ENCODE assay signal across 17 cellular contexts in genomic region chr18:33264566-33264965, GRCh38.
DNase-seq lines count a peak whose midpoint lies in the region.
"Had no signal": no experiment of that assay in that cellular context is flagged by ENCODE, and none has a peak within 500 bp of the region (broad histone marks: within the 10 kb centered on the region; RNA-seq: fewer than 3 reads in every experiment).

No MANE protein-coding gene starts in this region.

- H3K9me3 Mint-ChIP-seq in T-helper 2 cell treated with Interferon-gamma antibody and Interleukin-4, amounts not matched to agents 5 μg/mL and 100 μg/mL, for 36 hours: peaks cover 10% of the 10 kb centered on the region
- H3K9me3 Mint-ChIP-seq: GM23338 had no signal

- no peaks in the 10 kb centered on the region for H3K27me3 ChIP-seq in neuron (ENCODE audit: insufficient read depth, low read length)

- no peaks in the 10 kb centered on the region for H3K9me3 ChIP-seq in neuron (ENCODE audit: low read length)

- peak overlapping the region; percentile 8 for H2AFZ ChIP-seq in neuron (ENCODE audit: low read depth, low read length)
- H2AFZ ChIP-seq: GM23338 had no signal

- H3K4me3 Mint-ChIP-seq in T-helper 2 cell treated with Interferon-gamma antibody and Interleukin-4, amounts not matched to agents 5 μg/mL and 100 μg/mL, for 36 hours: no peak overlapping the region
- H3K4me3 Mint-ChIP-seq: CD4-positive, CD25-positive, alpha-beta regulatory T cell; GM23338 had no signal

- H3K4me1 Mint-ChIP-seq in T-helper 2 cell treated with Interferon-gamma antibody and Interleukin-4, amounts not matched to agents 5 μg/mL and 100 μg/mL, for 36 hours (ENCODE audit: low read depth): no peaks in the 10 kb centered on the region
- H3K4me1 Mint-ChIP-seq: CD4-positive, CD25-positive, alpha-beta regulatory T cell had no signal

- DNase-seq in RKO (ENCODE audit: low spot score) (peak; percentile 20), astrocyte of the hippocampus (ENCODE audit: low read depth, low spot score) (peak; percentile 13), iris pigment epithelial cell (ENCODE audit: low read depth) (peak; percentile 0), NCI-H128 (lab: John Stamatoyannopoulos, UW; ENCODE audit: unreplicated experiment) (no peak), OCI-M1 (lab: John Stamatoyannopoulos, UW) (no peak)
- DNase-seq in T-helper 2 cell treated with Interferon-gamma antibody and Interleukin-4, amounts not matched to agents 5 μg/mL and 100 μg/mL, for 36 hours (ENCODE audit: low spot score): no peak
- DNase-seq: CD4-positive, CD25-positive, alpha-beta regulatory T cell; DMS 273 treated with DMSO at 0.1 percent for 48 hours; HCEC 1CT; KG1; NCI-H1092 treated with DMSO at 0.1 percent for 48 hours; NCI-H146; NCI-H2029 treated with DMSO at 0.1 percent for 48 hours; NCI-H2171 treated with DMSO at 0.1 percent for 48 hours; NCI-H69 had no signal

- no peak overlapping the region for H3K4me3 ChIP-seq in neuron (ENCODE audit: low read length)
- H3K4me3 ChIP-seq: GM23338 had no signal

- H3K27me3 Mint-ChIP-seq in T-helper 2 cell treated with Interferon-gamma antibody and Interleukin-4, amounts not matched to agents 5 μg/mL and 100 μg/mL, for 36 hours (ENCODE audit: low read depth): no peaks in the 10 kb centered on the region
- H3K27me3 Mint-ChIP-seq: CD4-positive, CD25-positive, alpha-beta regulatory T cell had no signal

- peaks cover 5% of the 10 kb centered on the region for H3K4me1 ChIP-seq in neuron (ENCODE audit: insufficient read depth, low read length)

- H3K27ac Mint-ChIP-seq in T-helper 2 cell treated with Interferon-gamma antibody and Interleukin-4, amounts not matched to agents 5 μg/mL and 100 μg/mL, for 36 hours: no peak overlapping the region
- H3K27ac Mint-ChIP-seq: CD4-positive, CD25-positive, alpha-beta regulatory T cell; GM23338 had no signal

- no peaks in the 10 kb centered on the region for H3K36me3 ChIP-seq in neuron (ENCODE audit: insufficient read depth, low read length)

- no peaks in the 10 kb centered on the region for H3K36me3 Mint-ChIP-seq in T-helper 2 cell treated with Interferon-gamma antibody and Interleukin-4, amounts not matched to agents 5 μg/mL and 100 μg/mL, for 36 hours (ENCODE audit: low read depth)
- H3K36me3 Mint-ChIP-seq: CD4-positive, CD25-positive, alpha-beta regulatory T cell had no signal

Comparison
In these comparisons a context has a peak if more than half of its experiments do, and no peak if none do; other contexts are left out.
1. DNase-seq: peak in RKO (single experiment), astrocyte of the hippocampus (single experiment) and iris pigment epithelial cell (single experiment); none in NCI-H128 (single experiment), OCI-M1 (single experiment) and T-helper 2 cell treated with Interferon-gamma antibody and Interleukin-4, amounts not matched to agents 5 μg/mL and 100 μg/mL, for 36 hours (single experiment).